ENCODE assay signal across 9 cellular contexts in the genomic region with DNA sequence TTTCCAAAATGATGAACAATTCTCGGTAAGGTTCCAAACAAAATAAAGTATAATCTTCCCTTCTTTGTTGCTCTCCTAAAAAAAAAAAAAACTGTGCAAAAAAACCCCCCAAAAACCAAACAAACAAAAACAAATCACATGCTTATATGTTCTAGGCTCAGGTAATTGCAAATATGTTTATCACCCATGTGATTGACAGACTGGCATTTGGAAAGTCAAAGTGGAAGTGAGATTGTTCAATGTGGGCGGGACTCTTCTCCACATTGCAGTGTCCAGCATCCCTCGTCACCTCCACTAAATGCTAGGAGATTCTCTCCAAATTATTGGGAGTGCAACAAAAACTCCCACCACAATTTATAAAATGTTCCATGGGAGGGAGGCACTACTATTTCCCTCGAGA. TPM values are rescaled to one million over a fixed set of nuclear protein-coding genes. Genes with fewer than 3 reads are reported as not detected.
"Had no signal": no experiment of that assay in that cellular context is flagged by ENCODE, and none has a peak within 500 bp of the region (broad histone marks: within the 10 kb centered on the region; RNA-seq: fewer than 3 reads in every experiment).

No MANE protein-coding gene starts in this region.

- H2AFZ ChIP-seq: GM23248 had no signal

- H3K27ac ChIP-seq: GM23248, KMS-11 had no signal

- DNase-seq: GM23248, GOT3, H7, HCEC 1CT, IMR-90, Karpas-422, KBM-7 had no signal

- H3K4me2 ChIP-seq: KMS-11 had no signal

- H3K9ac ChIP-seq: GM23248, KMS-11 had no signal

- H3K4me3 ChIP-seq: GM23248 had no signal

- FAIRE-seq: HTR-8/SVneo had no signal

RNA-seq across cellular contexts. Expression of gene CACNA1D, which starts 57.6 kb away (rescaled TPM):
- total RNA-seq: GM23248, IMR-90 had no signal
- polyA plus RNA-seq: GM23248 had no signal
